15 cellular contexts compared by ENCODE assay signal in genomic region chr15:70437882-70438331, GRCh38.
DNase-seq lines count a peak whose midpoint lies in the region; ATAC-seq and TF ChIP-seq lines count a peak whose summit lies in the region.
"Had no signal": no experiment of that assay in that cellular context is flagged by ENCODE, and none has a peak within 500 bp of the region (broad histone marks: within the 10 kb centered on the region; RNA-seq: fewer than 3 reads in every experiment).

No MANE protein-coding gene starts in this region.

- no peaks in the 10 kb centered on the region for H4K20me1 ChIP-seq in mammary epithelial cell (ENCODE audit: insufficient read depth, low read length)

- TF ChIP-seq CTCF in mammary epithelial cell (conservative IDR thresholded peaks at IDR 0.05 in 1 of 2, IDR thresholded peaks at IDR 0.05 in 1 of 2; ENCODE audit: extremely low read depth in 1 of 2, insufficient read depth in 1 of 2, low read depth in 1 of 2, low read length in 2 of 2) (peak; percentile 17 to 53), neural crest cell (conservative IDR thresholded peaks at IDR 0.05) (no peak)

- H3K9me3 Mint-ChIP-seq in neural crest cell: no peaks in the 10 kb centered on the region

- no peak overlapping the region for H3K9ac ChIP-seq in mammary epithelial cell (ENCODE audit: insufficient read depth, low read length)

- H3K4me3 ChIP-seq in mammary epithelial cell (replicated peaks in 1 of 3; ENCODE audit: insufficient read depth in 1 of 3, low read depth in 2 of 3, low read length in 3 of 3): no peak overlapping the region
- H3K4me3 ChIP-seq: Peyer's patch had no signal

- no peaks in the 10 kb centered on the region for H3K36me3 Mint-ChIP-seq in neural crest cell (ENCODE audit: low read depth)

- H3K79me2 ChIP-seq in mammary epithelial cell (ENCODE audit: insufficient read depth, low read length): no peaks in the 10 kb centered on the region

- H2AFZ ChIP-seq in mammary epithelial cell (ENCODE audit: low read depth, low read length): no peak overlapping the region

- H3K27ac ChIP-seq in mammary epithelial cell (ENCODE audit: insufficient read depth, low read depth, low read length): no peak overlapping the region
- H3K27ac ChIP-seq in caudate nucleus (ENCODE audit: low read depth, low read length): no peak overlapping the region
- H3K27ac ChIP-seq: Peyer's patch, VCaP had no signal

- CTCF ChIA-PET in mammary epithelial cell (lab: Charles Lee; ENCODE audit: low non-redundant PET): interaction anchor here (0.5 kb wide), 1 partner anchor 1389 kb away, joined by 3 read pairs; no protein-coding TSS in a partner anchor

- DNase-seq in NCI-H748 (lab: John Stamatoyannopoulos, UW; ENCODE audit: unreplicated experiment) (peak; percentile 3), NCI-H748 treated with DMSO at 0.1 percent for 48 hours (lab: John Stamatoyannopoulos, UW) (no peak), NCI-H226 (peak; percentile 47), mammary epithelial cell (peak; percentile 81), neural crest cell (ENCODE audit: low read depth, low spot score) (no peak), HCEC 1CT (no peak), caudate nucleus (lab: John Stamatoyannopoulos, UW) (no peak)
- DNase-seq: activated effector memory CD4-positive, alpha-beta T cell treated with Interleukin-2 at 50 U/mL for 16 hours; aorta; DMS79; NCI-H187; NCI-H526 had no signal

- H3K27me3 Mint-ChIP-seq in neural crest cell (ENCODE audit: low read depth): peaks cover 10% of the 10 kb centered on the region

- in situ Hi-C loops in mammary epithelial cell (cut with MboI; ENCODE audit: low sequenced_read_pairs in 2 of 2): no loop called here

- peak overlapping the region; percentile 38 for H3K4me2 ChIP-seq in mammary epithelial cell (ENCODE audit: insufficient read depth, low read depth, low read length)

- H3K27ac Mint-ChIP-seq in neural crest cell (ENCODE audit: unreplicated experiment): peak overlapping the region; percentile 9

- intact Hi-C loops in mammary epithelial cell (cut with micrococcal nuclease): loop anchor here (1.0 to 10.0 kb wide), 3 partner anchors 37 to 343 kb away; partner anchors contain the start of gene TLE3

- dilution Hi-C loops in mammary epithelial cell (cut with HindIII; ENCODE audit: low sequenced_read_pairs): no loop called here

- no peak for ATAC-seq in HG03135 (IDR thresholded peaks at IDR 0.05; ENCODE audit: unreplicated experiment)

- H3K4me1 ChIP-seq in mammary epithelial cell (ENCODE audit: insufficient read depth, low read length): peaks cover 10% of the 10 kb centered on the region

- H3K36me3 ChIP-seq in mammary epithelial cell (ENCODE audit: insufficient read depth, low read length): no peaks in the 10 kb centered on the region
- H3K36me3 ChIP-seq: Peyer's patch had no signal

- H3K9me3 ChIP-seq in mammary epithelial cell (replicated peaks; ENCODE audit: insufficient read depth, low read length): no peaks in the 10 kb centered on the region
- H3K9me3 ChIP-seq: Peyer's patch had no signal

- H3K27me3 ChIP-seq in mammary epithelial cell (ENCODE audit: insufficient read depth, low read length): peaks cover 4% of the 10 kb centered on the region
- H3K27me3 ChIP-seq: Peyer's patch had no signal

- no TSS peak for BruUV-seq in mammary epithelial cell (replicated peaks; lab: Mats Ljungman, UMichigan)

- 18% methylated on average over 3 of the region's 3 CpGs for WGBS in mammary epithelial cell (ENCODE audit: low coverage, missing lambda C conversion rate)

- no peak overlapping the region for H3K4me3 Mint-ChIP-seq in neural crest cell

- peaks cover 36% of the 10 kb centered on the region for H3K4me1 Mint-ChIP-seq in neural crest cell

Comparison
In these comparisons a context has a peak if more than half of its experiments do, and no peak if none do; other contexts are left out.
1. DNase-seq: peak in NCI-H748 (single experiment), NCI-H226 (single experiment) and mammary epithelial cell (single experiment); none in NCI-H748 treated with DMSO at 0.1 percent for 48 hours (single experiment), neural crest cell (single experiment), HCEC 1CT (single experiment) and caudate nucleus (0 of 61).